ENCODE assay signal across 19 cellular contexts in the genomic region with DNA sequence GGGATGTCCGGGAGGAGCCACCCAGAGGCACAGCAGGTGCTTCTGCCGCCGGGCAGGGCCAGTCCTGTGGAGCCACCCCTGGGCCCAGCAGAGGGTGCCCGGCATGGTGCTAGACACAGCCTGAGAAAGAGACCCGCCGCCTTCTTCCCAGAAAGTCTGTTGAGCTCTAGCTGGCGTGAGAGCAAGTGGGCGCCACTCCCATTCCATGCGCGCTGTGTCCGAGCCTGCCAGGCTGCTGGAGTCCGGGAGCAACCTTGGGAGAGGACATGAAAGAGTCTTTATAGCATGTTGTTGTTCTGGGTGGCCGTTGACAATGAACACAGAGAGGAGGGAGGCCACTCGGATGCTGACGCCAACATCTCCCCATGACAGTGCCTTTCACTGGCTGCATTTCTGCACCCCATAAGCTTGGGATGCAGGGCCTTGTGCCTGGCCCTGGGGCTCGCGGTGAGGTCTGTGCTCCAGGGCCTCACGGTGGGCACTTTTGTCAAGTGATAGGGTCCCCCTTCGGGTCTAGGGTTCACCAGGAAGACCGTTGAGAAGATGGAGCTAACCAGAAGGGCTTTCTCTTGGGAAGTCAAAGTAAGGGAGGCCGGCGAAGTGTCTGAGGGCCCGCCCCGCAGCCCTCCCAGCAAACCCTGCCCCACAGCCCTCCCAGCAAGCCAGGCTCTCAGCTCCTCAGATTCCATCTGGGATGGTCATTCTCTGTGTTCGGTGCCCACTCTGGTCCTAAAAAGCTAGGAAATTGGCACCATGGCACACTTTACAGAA. TPM values are rescaled to one million over a fixed set of nuclear protein-coding genes. Genes with fewer than 3 reads are reported as not detected.
A peak's percentile ranks its signal among the peaks of the same experiment; 100 is the strongest.
DNase-seq lines count a peak whose midpoint lies in the region; ATAC-seq and TF ChIP-seq lines count a peak whose summit lies in the region.
"Had no signal": no experiment of that assay in that cellular context is flagged by ENCODE, and none has a peak within 500 bp of the region (broad histone marks: within the 10 kb centered on the region; RNA-seq: fewer than 3 reads in every experiment).

No MANE protein-coding gene starts in this region.

- peak in 1 of 2 donors; percentile 79 for TF ChIP-seq EP300 in tibial nerve (IDR thresholded peaks at IDR 0.05)

- no peak overlapping the region for H2AFZ ChIP-seq in neuronal stem cell (ENCODE audit: low read length)

- no peak overlapping the region for H3K4me3 ChIP-seq in heart right ventricle
- H3K4me3 ChIP-seq in neuronal stem cell (ENCODE audit: low read length in 2 of 2): no peak overlapping the region
- H3K4me3 ChIP-seq in tibial nerve: no peak overlapping the region
- H3K4me3 ChIP-seq: GM12878, HAP-1, Peyer's patch had no signal

- peaks cover 0 to 50% (median 0%) of the 10 kb centered on the region in 9 donors for H3K36me3 ChIP-seq in heart right ventricle
- H3K36me3 ChIP-seq in neuronal stem cell (replicated peaks in 1 of 2; ENCODE audit: control insufficient read depth in 2 of 2, insufficient read depth in 2 of 2, low read length in 2 of 2): peaks cover 0 to 3% of the 10 kb centered on the region in 2 donors
- H3K36me3 ChIP-seq in tibial nerve: peaks cover 0 to 40% (median 0%) of the 10 kb centered on the region in 3 donors
- H3K36me3 ChIP-seq: HAP-1 had no signal

- no peak overlapping the region for H2BK15ac ChIP-seq in neuronal stem cell (ENCODE audit: low read length)

- peak in 1 of 2 donors; percentile 29 for TF ChIP-seq POLR2A in tibial nerve (IDR thresholded peaks at IDR 0.05)

- no peaks in the 10 kb centered on the region for H3K27me3 Mint-ChIP-seq in effector memory CD8-positive, alpha-beta T cell
- H3K27me3 Mint-ChIP-seq: IgD-negative memory B cell had no signal

- no peak overlapping the region for H3K27ac Mint-ChIP-seq in effector memory CD8-positive, alpha-beta T cell

- H3K27me3 ChIP-seq in heart right ventricle (no peaks in the 10 kb centered on the region), neuronal stem cell (ENCODE audit: control insufficient read depth in 3 of 3, insufficient read depth in 3 of 3, low read depth in 1 of 3, low read length in 3 of 3) (peaks cover 0 to 28% (median 0%) of the 10 kb centered on the region in 3 experiments), tibial nerve (no peaks in the 10 kb centered on the region)
- H3K27me3 ChIP-seq: Peyer's patch had no signal

- H2BK5ac ChIP-seq in neuronal stem cell (ENCODE audit: low read length): peak overlapping the region; percentile 13

- H3K4ac ChIP-seq in neuronal stem cell (ENCODE audit: low read length): peak overlapping the region; percentile 67

- H3K9me3 ChIP-seq in heart right ventricle (no peaks in the 10 kb centered on the region), neuronal stem cell (replicated peaks in 1 of 2; ENCODE audit: control insufficient read depth in 2 of 2, insufficient read depth in 1 of 2, low read depth in 1 of 2, low read length in 2 of 2) (peaks cover 2 to 16% of the 10 kb centered on the region in 2 donors), tibial nerve (no peaks in the 10 kb centered on the region)
- H3K9me3 ChIP-seq: HAP-1, Peyer's patch had no signal

- TF ChIP-seq CTCF in heart right ventricle (IDR thresholded peaks at IDR 0.05): no peak
- no peak for TF ChIP-seq CTCF in tibial nerve (IDR thresholded peaks at IDR 0.05)

- H3K4me2 ChIP-seq in neuronal stem cell (ENCODE audit: insufficient read depth, low read length, poor library complexity, severe bottlenecking): no peak overlapping the region

- ATAC-seq in Right ventricle myocardium superior (ENCODE audit: poor library complexity): peak; percentile 77
- peak in 7 of 8 donors; percentile 26 to 82 (median 46) for ATAC-seq in heart right ventricle
- no peak for ATAC-seq in effector memory CD8-positive, alpha-beta T cell (replicated peaks)
- ATAC-seq: GM12878 had no signal

- no peak overlapping the region for H4K8ac ChIP-seq in neuronal stem cell (ENCODE audit: low read depth, low read length)

- 88 to 89% methylated on average over 25 of the region's 25 CpGs for WGBS in heart right ventricle, 2 donors
- no CpG with 5 or more reads among the region's 25 CpGs for WGBS in neuronal stem cell (ENCODE audit: extremely low coverage in 2 of 2, insufficient read length in 2 of 2, insufficient replicate concordance in 1 of 2), 2 donors
- WGBS in tibial nerve, 2 donors: 60 to 73% methylated on average over 24 to 25 of the region's 25 CpGs

- DNase-seq in Right ventricle myocardium superior (peak; percentile 58), cardiac septum (ENCODE audit: low spot score) (no peak), heart right ventricle (peak in 1 of 2 donors; percentile 40), neuronal stem cell (ENCODE audit: low spot score) (no peak), tibial nerve (ENCODE audit: low spot score in 2 of 2) (peak in 1 of 2 donors; percentile 33), NCI-H2081 treated with DMSO at 0.1 percent for 48 hours (lab: John Stamatoyannopoulos, UW) (no peak)
- no peak for DNase-seq in activated CD4-positive, alpha-beta T cell treated with anti-CD3 and anti-CD28 coated beads for 48 hours
- no peak for DNase-seq in effector memory CD8-positive, alpha-beta T cell
- DNase-seq: 8988T, DMS53, MV-4-11, NCI-H1436, NCI-H2029 treated with DMSO at 0.1 percent for 48 hours, NCI-H510A treated with DMSO at 0.1 percent for 48 hours, Peyer's patch had no signal

- no peaks in the 10 kb centered on the region for H3K79me1 ChIP-seq in neuronal stem cell (ENCODE audit: low read depth, low read length)

- H2BK120ac ChIP-seq in neuronal stem cell (ENCODE audit: low read depth, low read length): no peak overlapping the region

- peak overlapping the region; percentile 43 for H3K14ac ChIP-seq in neuronal stem cell (ENCODE audit: low read length)

- H3K23ac ChIP-seq in neuronal stem cell (ENCODE audit: low read depth, low read length, poor library complexity): peak overlapping the region; percentile 32

- no peak overlapping the region for H3K4me3 Mint-ChIP-seq in effector memory CD8-positive, alpha-beta T cell
- H3K4me3 Mint-ChIP-seq: IgD-negative memory B cell had no signal

- no peaks in the 10 kb centered on the region for H3K4me1 Mint-ChIP-seq in effector memory CD8-positive, alpha-beta T cell (ENCODE audit: low read depth in 2 of 2)
- H3K4me1 Mint-ChIP-seq: IgD-negative memory B cell had no signal

- no peaks in the 10 kb centered on the region for H3K9me3 Mint-ChIP-seq in effector memory CD8-positive, alpha-beta T cell
- H3K9me3 Mint-ChIP-seq: IgD-negative memory B cell had no signal

- H3K18ac ChIP-seq in neuronal stem cell (ENCODE audit: low read length): peak overlapping the region; percentile 75

- intact Hi-C loops in Right ventricle myocardium superior (cut with DNase I) (loop anchor here (10.0 kb wide), 1 partner anchor 74 kb away; no protein-coding TSS in a partner anchor), cardiac septum (cut with DNase I) (no loop called here), heart right ventricle (cut with DNase I) (loop anchor here in 1 of 10 donors (5.0 kb wide), 1 partner anchor 81 kb away; no protein-coding TSS in a partner anchor)

- no peak overlapping the region for H4K91ac ChIP-seq in neuronal stem cell (ENCODE audit: low read depth, low read length, poor library complexity)

- H3K27ac ChIP-seq in heart right ventricle (peak overlapping the region in 7 of 10 donors; percentile 15 to 67 (median 48)), neuronal stem cell (replicated peaks; ENCODE audit: low read length) (no peak overlapping the region), tibial nerve (peak overlapping the region; percentile 63 to 97 (median 79))
- H3K27ac ChIP-seq: Peyer's patch had no signal

- no peak overlapping the region for H3K9ac ChIP-seq in neuronal stem cell (ENCODE audit: low read depth, low read length, poor library complexity)

- H3K36me3 Mint-ChIP-seq in effector memory CD8-positive, alpha-beta T cell (ENCODE audit: insufficient read depth): no peaks in the 10 kb centered on the region

- H3K4me1 ChIP-seq in heart right ventricle (peaks cover 0 to 23% (median 11%) of the 10 kb centered on the region in 9 donors), neuronal stem cell (ENCODE audit: control insufficient read depth in 2 of 2, insufficient read depth in 1 of 2, low read depth in 1 of 2, low read length in 2 of 2) (peaks cover 12 to 38% of the 10 kb centered on the region in 2 donors), tibial nerve (peaks cover 0 to 66% (median 33%) of the 10 kb centered on the region in 4 donors)
- H3K4me1 ChIP-seq: Peyer's patch had no signal

- peak overlapping the region; percentile 85 for H2BK12ac ChIP-seq in neuronal stem cell (ENCODE audit: low read length)

- H2AK5ac ChIP-seq in neuronal stem cell (ENCODE audit: low read depth, low read length): no peak overlapping the region

RNA-seq across cellular contexts. Expression of a gene that starts 47.3 kb away (rescaled TPM):
- total RNA-seq in Right ventricle myocardium superior (not detected), cardiac septum (not detected), heart right ventricle (not detected), tibial nerve (10 to 100 TPM in 1 of 4 donors, 1 to 10 TPM in 2, under 1 TPM in 1; 0.20 to 10.3 (median 2.5) TPM)
- under 1 TPM; 0.17 to 0.51 TPM for polyA plus RNA-seq in heart right ventricle
- 0.08 TPM for polyA plus RNA-seq in neuronal stem cell (2013, experiment 1 of 2)
- polyA plus RNA-seq in neuronal stem cell (2013, experiment 2 of 2): 0.06 TPM
- total RNA-seq: GM12878, HT1080, Peyer's patch had no signal
- polyA plus RNA-seq: IgD-negative memory B cell had no signal
